ENCODE assay signal across 8 cellular contexts in genomic region chr2:112726487-112727190, GRCh38. TPM values are rescaled to one million over a fixed set of nuclear protein-coding genes. Genes with fewer than 3 reads are reported as not detected.
DNase-seq lines count a peak whose midpoint lies in the region; ATAC-seq and TF ChIP-seq lines count a peak whose summit lies in the region.

No MANE protein-coding gene starts in this region.

- peak; percentile 86 for ATAC-seq in GM21515 (IDR thresholded peaks at IDR 0.05; ENCODE audit: unreplicated experiment)

- peak; percentile 97 for TF ChIP-seq CTCF in endothelial cell (IDR thresholded peaks at IDR 0.05; ENCODE audit: unreplicated experiment)

- H3K27me3 Mint-ChIP-seq in endothelial cell (ENCODE audit: unreplicated experiment) = peaks cover 7% of the 10 kb centered on the region

- H3K36me3 Mint-ChIP-seq in endothelial cell (ENCODE audit: low read depth, unreplicated experiment) = no peaks in the 10 kb centered on the region

- no peaks in the 10 kb centered on the region for H3K9me3 Mint-ChIP-seq in endothelial cell (ENCODE audit: unreplicated experiment)

- H3K4me1 Mint-ChIP-seq in endothelial cell (ENCODE audit: unreplicated experiment) = peaks cover 27% of the 10 kb centered on the region

- no peak overlapping the region for H3K27ac Mint-ChIP-seq in endothelial cell (ENCODE audit: unreplicated experiment)

- DNase-seq in DMS 273 (lab: John Stamatoyannopoulos, UW; ENCODE audit: unreplicated experiment) (peak; percentile 97), HUDEP-2 (lab: John Stamatoyannopoulos, UW; ENCODE audit: unreplicated experiment in 76 of 76) (peak in 74 of 76 experiments; percentile 39 to 94 (median 85)), NOMO-1 treated with dmso at 0.1 percent for 144 hours (lab: John Stamatoyannopoulos, UW; ENCODE audit: unreplicated experiment) (peak; percentile 88), endothelial cell (ENCODE audit: low spot score) (peak; percentile 94), middle frontal gyrus (ENCODE audit: extremely low spot score, low spot score) (peak; percentile 87)
- peak; percentile 72 to 73 for DNase-seq in activated CD8-positive, alpha-beta memory T cell treated with anti-CD3 and anti-CD28 coated beads for 4 hours (ENCODE audit: low read depth in 2 of 2)
- DNase-seq in stimulated activated CD8-positive, alpha-beta memory T cell treated with anti-CD3 and anti-CD28 coated beads, Interleukin-4, amount 100 ng/mL, for 24 hours (ENCODE audit: low read depth) = peak; percentile 80

- H3K4me3 Mint-ChIP-seq in endothelial cell (ENCODE audit: unreplicated experiment) = no peak overlapping the region

RNA-seq across cellular contexts. Expression of gene NT5DC4, which starts 5.8 kb away (rescaled TPM):
- total RNA-seq in endothelial cell (ENCODE audit: unreplicated experiment) = not detected

RNA-seq across cellular contexts. Expression of gene CKAP2L, which starts 37.8 kb away (rescaled TPM):
- 5.5 TPM for total RNA-seq in endothelial cell (ENCODE audit: unreplicated experiment)

RNA-seq across cellular contexts. Expression of gene IL1A, which starts 57.7 kb away (rescaled TPM):
- 0.26 TPM for total RNA-seq in endothelial cell (ENCODE audit: unreplicated experiment)

Comparison
In these comparisons a context has a peak if more than half of its experiments do, and no peak if none do; other contexts are left out.
1. Peak in every context shown above with its lines: DNase-seq and ATAC-seq.